In the genomic region with DNA sequence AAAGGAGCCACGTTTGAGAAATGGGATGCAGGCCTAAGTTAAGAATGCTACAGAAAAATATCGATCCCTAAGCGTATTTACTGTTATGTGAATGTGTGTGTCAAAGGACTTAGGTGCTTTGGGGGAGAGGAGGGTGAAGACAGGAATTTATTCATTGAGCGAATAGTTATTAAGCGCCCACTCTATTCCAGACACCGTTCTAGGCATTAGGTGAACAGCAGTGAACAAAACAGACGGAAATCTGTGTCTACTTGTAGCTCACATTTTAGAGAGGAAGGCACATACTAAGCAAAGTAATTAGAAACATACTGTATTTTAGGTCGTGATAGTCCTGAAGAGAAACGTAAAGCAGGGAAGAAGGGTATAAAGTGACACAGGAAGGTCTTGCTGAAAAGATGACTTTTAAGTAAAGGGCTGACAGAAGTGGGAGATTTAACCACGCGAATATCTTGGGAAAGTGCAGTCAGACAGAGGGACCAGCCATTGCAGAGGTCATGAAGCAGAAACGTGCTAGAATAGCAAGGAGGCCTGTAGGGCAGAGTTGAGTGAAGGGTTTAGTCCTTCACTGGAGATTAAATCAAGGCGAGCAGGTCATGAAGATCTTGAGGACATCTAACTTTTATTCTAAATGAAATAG, we compare ENCODE assay signal across 9 cellular contexts. TPM values are rescaled to one million over a fixed set of nuclear protein-coding genes. Genes with fewer than 3 reads are reported as not detected.
DNase-seq lines count a peak whose midpoint lies in the region; ATAC-seq, FAIRE-seq and TF ChIP-seq lines count a peak whose summit lies in the region.
"Had no signal": no experiment of that assay in that cellular context is flagged by ENCODE, and none has a peak within 500 bp of the region (broad histone marks: within the 10 kb centered on the region; RNA-seq: fewer than 3 reads in every experiment).

No MANE protein-coding gene starts in this region.

- DNase-seq in DMS53 (lab: John Stamatoyannopoulos, UW) (peak; percentile 29), DMS53 treated with DMSO at 0.1 percent for 48 hours (lab: John Stamatoyannopoulos, UW; ENCODE audit: unreplicated experiment) (no peak), endodermal cell (no peak), psoas muscle (no peak), frontal cortex (ENCODE audit: low spot score in 2 of 2) (no peak), NCI-H1105 treated with DMSO at 0.1 percent for 48 hours (lab: John Stamatoyannopoulos, UW) (no peak)

- H3K27ac ChIP-seq in endodermal cell (ENCODE audit: low read depth, low read length) (peak overlapping the region; percentile 97), psoas muscle (peak overlapping the region; percentile 91)

- H3K4me1 Mint-ChIP-seq in endodermal cell = peaks cover 11% of the 10 kb centered on the region

- H3F3A ChIP-seq in Loucy (ENCODE audit: low read depth) = no peaks in the 10 kb centered on the region

- H3K4me1 ChIP-seq in Loucy (ENCODE audit: insufficient read depth, low read length, poor library complexity, severe bottlenecking) (peaks cover 46% of the 10 kb centered on the region), endodermal cell (ENCODE audit: control insufficient read depth, insufficient read depth, low read length) (no peaks in the 10 kb centered on the region), psoas muscle (peaks cover 38% of the 10 kb centered on the region)

- peaks cover 24% of the 10 kb centered on the region for H4K20me1 ChIP-seq in Loucy (ENCODE audit: insufficient read depth, low read length, poor library complexity, severe bottlenecking)

- H3K36me3 Mint-ChIP-seq in endodermal cell (ENCODE audit: low read depth) = peaks cover 21% of the 10 kb centered on the region

- no peak for FAIRE-seq in frontal cortex (lab: Jason Lieb, UNC)

- TF ChIP-seq CTCF in Loucy (conservative IDR thresholded peaks at IDR 0.05; ENCODE audit: low read length) = no peak
- no peak for TF ChIP-seq CTCF in endodermal cell (conservative IDR thresholded peaks at IDR 0.05)
- no peak for TF ChIP-seq CTCF in psoas muscle (IDR thresholded peaks at IDR 0.05)

- peak overlapping the region; percentile 93 for H3K4me2 ChIP-seq in Loucy (ENCODE audit: low read depth, low read length, poor library complexity, severe bottlenecking)

- no peaks in the 10 kb centered on the region for H3K9me3 ChIP-seq in Loucy (ENCODE audit: insufficient read depth, low read depth, low read length)
- peaks cover 7% of the 10 kb centered on the region for H3K9me3 ChIP-seq in endodermal cell (ENCODE audit: control insufficient read depth, low read length)
- no peaks in the 10 kb centered on the region for H3K9me3 ChIP-seq in psoas muscle

- no peak overlapping the region for H3K4me3 Mint-ChIP-seq in endodermal cell
- H3K4me3 Mint-ChIP-seq: stimulated activated naive CD8-positive, alpha-beta T cell treated with anti-CD3 and anti-CD28 coated beads, Interleukin-15, Interleukin-2, amounts not matched to agents 100 ng/mL and 50 ng/mL, for 24 hours had no signal

- H3K27me3 Mint-ChIP-seq in endodermal cell (ENCODE audit: insufficient read depth) = no peaks in the 10 kb centered on the region
- H3K27me3 Mint-ChIP-seq: stimulated activated naive CD8-positive, alpha-beta T cell treated with anti-CD3 and anti-CD28 coated beads, Interleukin-15, Interleukin-2, amounts not matched to agents 100 ng/mL and 50 ng/mL, for 24 hours had no signal

- peaks cover 80% of the 10 kb centered on the region for H3K79me2 ChIP-seq in Loucy (ENCODE audit: insufficient read depth, low read length)

- intact Hi-C loops in psoas muscle (cut with DNase I) = loop anchor here in 1 of 2 donors (5.0 kb wide), 1 partner anchor 1405 kb away; the partner anchor contains the start of gene PAPSS1

- H3K36me3 ChIP-seq in Loucy (ENCODE audit: insufficient read depth, low read length) (no peaks in the 10 kb centered on the region), endodermal cell (ENCODE audit: control insufficient read depth, insufficient read depth, low read length) (peaks cover 7% of the 10 kb centered on the region), psoas muscle (ENCODE audit: insufficient read depth in 1 of 2, low read depth in 1 of 2) (peaks cover 0 to 8% of the 10 kb centered on the region in 2 donors)

- peak in 1 of 4 donors; percentile 2 for ATAC-seq in psoas muscle
- no peak for ATAC-seq in GM19467 (IDR thresholded peaks at IDR 0.05; ENCODE audit: unreplicated experiment)

- H3K9me2 ChIP-seq in Loucy (replicated peaks; ENCODE audit: low read depth, low read length) = no peaks in the 10 kb centered on the region

- H3K27me3 ChIP-seq in Loucy (ENCODE audit: insufficient read depth, low read length, poor library complexity, severe bottlenecking) (no peaks in the 10 kb centered on the region), endodermal cell (ENCODE audit: control insufficient read depth, insufficient read depth, low read length, poor library complexity, severe bottlenecking) (no peaks in the 10 kb centered on the region), psoas muscle (ENCODE audit: insufficient read depth in 3 of 3, low read length in 2 of 3) (no peaks in the 10 kb centered on the region)

- peaks cover 18% of the 10 kb centered on the region for H3K9me3 Mint-ChIP-seq in endodermal cell
- H3K9me3 Mint-ChIP-seq: stimulated activated naive CD8-positive, alpha-beta T cell treated with anti-CD3 and anti-CD28 coated beads, Interleukin-15, Interleukin-2, amounts not matched to agents 100 ng/mL and 50 ng/mL, for 24 hours had no signal

- H3K27ac Mint-ChIP-seq in endodermal cell = no peak overlapping the region
- H3K27ac Mint-ChIP-seq: stimulated activated naive CD8-positive, alpha-beta T cell treated with anti-CD3 and anti-CD28 coated beads, Interleukin-15, Interleukin-2, amounts not matched to agents 100 ng/mL and 50 ng/mL, for 24 hours had no signal

- H2AFZ ChIP-seq in Loucy (ENCODE audit: low read length) = peak overlapping the region; percentile 90

- H3K9ac ChIP-seq in Loucy (ENCODE audit: low read depth, low read length, poor library complexity, severe bottlenecking) (peak overlapping the region; percentile 89), endodermal cell (ENCODE audit: extremely low read depth, low read length, poor library complexity, severe bottlenecking) (peak overlapping the region; percentile 97)

- peak overlapping the region; percentile 92 for H3K4me3 ChIP-seq in Loucy (ENCODE audit: low read length, poor library complexity, severe bottlenecking)
- H3K4me3 ChIP-seq in endodermal cell (ENCODE audit: low read length) = peak overlapping the region; percentile 96
- peak overlapping the region; percentile 88 for H3K4me3 ChIP-seq in psoas muscle

- WGBS in endodermal cell (ENCODE audit: insufficient coverage in 1 of 2, insufficient read length in 1 of 2), 2 experiments = 8 to 11% methylated on average over 12 to 13 of the region's 13 CpGs
- WGBS in psoas muscle, 3 donors = 3 to 4% (median 3%) methylated on average over 13 of the region's 13 CpGs

RNA-seq across cellular contexts. Expression of gene AIMP1, which starts 0.5 kb away (rescaled TPM):
- 10 to 100 TPM; 46.0 to 58.9 TPM for total RNA-seq in endodermal cell
- polyA plus RNA-seq in endodermal cell (2013, experiment 1 of 2) = 44.3 TPM
- polyA plus RNA-seq in endodermal cell (2013, experiment 2 of 2) = 46.6 TPM
- total RNA-seq in psoas muscle = 10 to 100 TPM; 36.0 to 65.5 (median 53.4) TPM
- 10 to 100 TPM; 26.0 to 35.0 (median 32.1) TPM for polyA plus RNA-seq in psoas muscle
- 22.4 TPM for total RNA-seq in frontal cortex

RNA-seq across cellular contexts. Expression of gene TBCK, which starts 0.9 kb away (rescaled TPM):
- 10 to 100 TPM; 48.3 to 52.9 TPM for total RNA-seq in endodermal cell
- polyA plus RNA-seq in endodermal cell (2013, experiment 1 of 2) = 30.0 TPM
- polyA plus RNA-seq in endodermal cell (2013, experiment 2 of 2) = 28.4 TPM
- 10 to 100 TPM in 3 of 4 donors, 1 to 10 TPM in 1; 9.7 to 16.8 (median 12.9) TPM for total RNA-seq in psoas muscle
- 1 to 10 TPM; 1.9 to 5.2 (median 3.7) TPM for polyA plus RNA-seq in psoas muscle
- total RNA-seq in frontal cortex = 116 TPM

RNA-seq across cellular contexts. Expression of gene GIMD1, which starts 51.7 kb away (rescaled TPM):
- not detected for total RNA-seq in endodermal cell
- not detected for polyA plus RNA-seq in endodermal cell (2013, experiment 1 of 2)
- not detected for polyA plus RNA-seq in endodermal cell (2013, experiment 2 of 2)
- not detected for total RNA-seq in psoas muscle
- polyA plus RNA-seq in psoas muscle = under 1 TPM in 1 of 3 donors, not detected in 2; 0.04 TPM
- not detected for total RNA-seq in frontal cortex
